ENCODE assay signal across 12 cellular contexts in genomic region chr20:53767206-53767924, GRCh38.
DNase-seq lines count a peak whose midpoint lies in the region; ATAC-seq, FAIRE-seq and TF ChIP-seq lines count a peak whose summit lies in the region.
"Had no signal": no experiment of that assay in that cellular context is flagged by ENCODE, and none has a peak within 500 bp of the region (broad histone marks: within the 10 kb centered on the region; RNA-seq: fewer than 3 reads in every experiment).

No MANE protein-coding gene starts in this region.

- H2BK5ac ChIP-seq in H1 (ENCODE audit: low read depth, low read length): no peak overlapping the region

- H3K79me1 ChIP-seq in H1 (ENCODE audit: low read depth, low read length): no peaks in the 10 kb centered on the region

- H3K9me3 ChIP-seq in H1 (ENCODE audit: insufficient read depth in 2 of 2, low read depth in 1 of 2, low read length in 1 of 2): no peaks in the 10 kb centered on the region

- WGBS in H1 (ENCODE audit: extremely low coverage in 1 of 2, insufficient coverage in 1 of 2, insufficient read length in 1 of 2, insufficient replicate concordance in 2 of 2, low coverage in 1 of 2, low lambda C conversion rate in 2 of 2, missing lambda C conversion rate in 1 of 2), 2 experiments: 77% methylated on average over 6 of the region's 6 CpGs; no CpG with 5 or more reads in 1 of the 2 experiments

- ATAC-seq in GM18870 (IDR thresholded peaks at IDR 0.05; ENCODE audit: unreplicated experiment) (peak; percentile 85), HG03097 (IDR thresholded peaks at IDR 0.05; ENCODE audit: low FRiP score, unreplicated experiment) (peak; percentile 69), GM18502 (IDR thresholded peaks at IDR 0.05; ENCODE audit: poor library complexity, unreplicated experiment) (no peak), HG03025 (IDR thresholded peaks at IDR 0.05; ENCODE audit: low FRiP score, unreplicated experiment) (no peak)

- POLR2A ChIA-PET in H1 (lab: Charles Lee; ENCODE audit: partially characterized antibody): interaction anchor here (1.0 to 1.1 kb wide), 3 partner anchors 11 to 173 kb away, joined by 3 read pairs; no protein-coding TSS in a partner anchor

- H2AFZ ChIP-seq in ACC112 (ENCODE audit: low read length, unreplicated experiment) (peak overlapping the region; percentile 74), H1 (ENCODE audit: low read length) (no peak overlapping the region; the same call in 1 of the 2 replicates)

- no peaks in the 10 kb centered on the region for H3K23me2 ChIP-seq in H1 (ENCODE audit: low read depth, low read length)

- TF ChIP-seq POLR2A in H1 (IDR thresholded peaks at IDR 0.05; ENCODE audit: control extremely low read depth in 1 of 2, low read depth in 2 of 2, low read length in 2 of 2): no peak

- no peak overlapping the region for H3K4ac ChIP-seq in H1 (replicated peaks; ENCODE audit: insufficient read length, low read depth, low read length)

- no peak for FAIRE-seq in H1 (lab: Jason Lieb, UNC)
- FAIRE-seq: H54 had no signal

- no peaks in the 10 kb centered on the region for H3K79me2 ChIP-seq in ACC112 (ENCODE audit: control insufficient read depth, insufficient read depth, low read length, unreplicated experiment)
- no peaks in the 10 kb centered on the region for H3K79me2 ChIP-seq in H1 (ENCODE audit: control insufficient read depth in 1 of 2, insufficient read depth in 2 of 2, low read length in 2 of 2)

- H4K91ac ChIP-seq in H1 (replicated peaks; ENCODE audit: insufficient read length, low read length): no peak overlapping the region

- H3K18ac ChIP-seq in H1 (ENCODE audit: extremely low read depth, low read length): peak overlapping the region; percentile 19

- no peak for TF ChIP-seq CTCF in H1 (IDR thresholded peaks at IDR 0.05; ENCODE audit: control extremely low read depth in 1 of 3, insufficient read depth in 1 of 3, low read depth in 1 of 3, low read length in 3 of 3)

- H4K5ac ChIP-seq in H1 (ENCODE audit: insufficient read length, low read depth, low read length): no peak overlapping the region

- peak overlapping the region in 1 of 2 experiments; percentile 52; a peak in 1 of 4 replicates for H3K4me2 ChIP-seq in H1 (ENCODE audit: insufficient read depth in 1 of 2, low read depth in 2 of 2, low read length in 2 of 2)

- no peak overlapping the region; the same call in 1 of the 2 replicates for H2BK12ac ChIP-seq in H1 (ENCODE audit: low read depth, low read length)

- H3K27me3 ChIP-seq in ACC112 (ENCODE audit: insufficient read depth, low read length) (no peaks in the 10 kb centered on the region), H1 (replicated peaks in 1 of 4; ENCODE audit: control insufficient read depth in 3 of 4, extremely low read depth in 1 of 4, insufficient read depth in 3 of 4, low read length in 3 of 4) (no peaks in the 10 kb centered on the region)

- H3K4me3 ChIP-seq in ACC112 (ENCODE audit: low read depth, low read length) (no peak overlapping the region), H1 (ENCODE audit: extremely low read depth in 1 of 4, insufficient read depth in 2 of 4, low read depth in 3 of 4, low read length in 4 of 4) (no peak overlapping the region)

- H3K27ac ChIP-seq in ACC112 (ENCODE audit: low read depth, low read length) (no peak overlapping the region), H1 (ENCODE audit: low read depth, low read length) (no peak overlapping the region)

- H2BK20ac ChIP-seq in H1 (ENCODE audit: low read length): peak overlapping the region; percentile 94

- no peak overlapping the region for H3K23ac ChIP-seq in H1 (ENCODE audit: insufficient read length)

- H4K20me1 ChIP-seq in H1 (replicated peaks in 1 of 2; ENCODE audit: control insufficient read depth in 1 of 2, insufficient read depth in 2 of 2, low read length in 2 of 2): no peaks in the 10 kb centered on the region

- CTCF ChIA-PET in H1 (lab: Charles Lee; ENCODE audit: partially characterized antibody): interaction anchor here (1.0 to 1.4 kb wide), 2 partner anchors 19 to 174 kb away, joined by 4 to 6 read pairs; no protein-coding TSS in a partner anchor

- H2AK5ac ChIP-seq in H1 (ENCODE audit: low read depth, low read length): no peak overlapping the region

- no peak overlapping the region for H2BK15ac ChIP-seq in H1 (ENCODE audit: low read length)

- no peak for DNase-seq in H1 (ENCODE audit: low read depth in 1 of 2, low spot score in 2 of 2)
- no peak for DNase-seq in activated CD4-positive, CD25-positive, alpha-beta regulatory T cell treated with anti-CD3 and anti-CD28 coated beads, Interleukin-2, amount 50 U/mL, for 72 hours
- no peak for DNase-seq in NCI-H2171 treated with DMSO at 0.1 percent for 48 hours (lab: John Stamatoyannopoulos, UW)
- DNase-seq: cortex of kidney; NCI-H2029 treated with DMSO at 0.1 percent for 48 hours; stimulated activated CD4-positive, alpha-beta T cell treated with anti-CD3 and anti-CD28 coated beads, Interleukin-2, amount 100 ng/mL, for 48 hours had no signal

- H3K56ac ChIP-seq in H1 (replicated peaks; ENCODE audit: insufficient read length, low read depth, low read length): no peak overlapping the region

- H3K4me1 ChIP-seq in ACC112 (ENCODE audit: control insufficient read depth, insufficient read depth, low read length, unreplicated experiment): peaks cover 20% of the 10 kb centered on the region
- peaks cover 10 to 26% (median 21%) of the 10 kb centered on the region in 4 experiments for H3K4me1 ChIP-seq in H1 (replicated peaks in 1 of 4; ENCODE audit: control insufficient read depth in 3 of 4, insufficient read depth in 4 of 4, low read length in 3 of 4)

- H3K36me3 ChIP-seq in ACC112 (ENCODE audit: insufficient read depth, low read length): no peaks in the 10 kb centered on the region
- H3K36me3 ChIP-seq in H1 (ENCODE audit: control insufficient read depth in 2 of 4, insufficient read depth in 4 of 4, low read length in 3 of 4): no peaks in the 10 kb centered on the region

- no peak overlapping the region for H3K9ac ChIP-seq in H1 (replicated peaks in 1 of 4; ENCODE audit: extremely low read depth in 1 of 4, low read depth in 3 of 4, low read length in 3 of 4)

- H4K8ac ChIP-seq in H1 (ENCODE audit: extremely low read depth, insufficient read depth, low read length): no peak overlapping the region

- no peak for TF ChIP-seq RAD21 in H1 (IDR thresholded peaks at IDR 0.05 in 1 of 2, conservative IDR thresholded peaks at IDR 0.05 in 1 of 2; ENCODE audit: low read depth in 2 of 2, low read length in 2 of 2)

- TF ChIP-seq EP300 in H1 (IDR thresholded peaks at IDR 0.05; ENCODE audit: borderline replicate concordance in 1 of 2, low read depth in 2 of 2, low read length in 2 of 2): no peak

- peak overlapping the region; percentile 28 for H2BK120ac ChIP-seq in H1 (replicated peaks; ENCODE audit: low read depth, low read length)

- H3K14ac ChIP-seq in H1 (ENCODE audit: insufficient read length): no peak overlapping the region

TF ChIP-seq in H1, 55 proteins besides CTCF, POLR2A, EP300 and RAD21 (continues in another document):
- no peak for TF ChIP-seq TAF7 (optimal IDR thresholded peaks at IDR 0.05; ENCODE audit: borderline replicate concordance, low read depth, low read length)
- peak; percentile 22; the same call in 1 of the 2 replicates for TF ChIP-seq CEBPB (IDR thresholded peaks at IDR 0.05; ENCODE audit: low read depth, low read length)
- TF ChIP-seq TCF12 (IDR thresholded peaks at IDR 0.05; ENCODE audit: low read depth, low read length): no peak
- TF ChIP-seq SRF (IDR thresholded peaks at IDR 0.05; ENCODE audit: low read depth, low read length): 0 out of 2 replicates have a peak, but pooled peaks have one; percentile 23
- no peak for TF ChIP-seq PHF8 (conservative IDR thresholded peaks at IDR 0.05; ENCODE audit: low read depth, low read length)
- no peak for TF ChIP-seq ATF3 (IDR thresholded peaks at IDR 0.05; ENCODE audit: insufficient read depth, low read depth, low read length)

Comparison
In these comparisons a context has a peak if more than half of its experiments do, and no peak if none do; other contexts are left out.
1. ATAC-seq: peak in GM18870 (single experiment) and HG03097 (single experiment); none in GM18502 (single experiment) and HG03025 (single experiment).